In genomic region chr4:1542516-1543320, GRCh38 we compare ENCODE assay signal across 21 cellular contexts.
"Had no signal": no experiment of that assay in that cellular context is flagged by ENCODE, and none has a peak within 500 bp of the region (broad histone marks: within the 10 kb centered on the region; RNA-seq: fewer than 3 reads in every experiment).

No MANE protein-coding gene starts in this region.

- FAIRE-seq: keratinocyte, small intestine had no signal

- H3K36me3 Mint-ChIP-seq: activated CD4-positive, alpha-beta memory T cell treated with anti-CD3 and anti-CD28 coated beads for 36 hours; activated naive CD8-positive, alpha-beta T cell; memory B cell had no signal

- H3K27ac ChIP-seq: cardiac muscle cell, right lobe of liver, suprapubic skin, transverse colon, vagina had no signal

- H3K27me3 Mint-ChIP-seq: activated naive CD8-positive, alpha-beta T cell had no signal

- H3K9me3 Mint-ChIP-seq: activated CD4-positive, alpha-beta memory T cell treated with anti-CD3 and anti-CD28 coated beads for 36 hours; activated T-helper 1 cell treated with anti-CD3 and anti-CD28 coated beads, Interleukin-12 subunit alpha, Interleukin-12 subunit beta, Interleukin-2, Interleukin-4 antibody, amounts not matched to agents 30 ng/mL and 10 ng/mL and 1 ng/mL, durations not matched to agents 14 hours and 24 hours and 36 hours; effector memory CD8-positive, alpha-beta T cell; memory B cell; neural crest cell; stimulated activated naive CD8-positive, alpha-beta T cell treated with anti-CD3 and anti-CD28 coated beads, Interleukin-15, amount 100 ng/mL, for 72 hours had no signal

- H3K4me3 ChIP-seq: cardiac muscle cell, esophagus squamous epithelium, right lobe of liver, suprapubic skin, transverse colon, vagina had no signal

- H3K4me1 ChIP-seq: right lobe of liver, suprapubic skin had no signal

- ATAC-seq: effector memory CD8-positive, alpha-beta T cell; right lobe of liver; stimulated activated naive CD8-positive, alpha-beta T cell treated with anti-CD3 and anti-CD28 coated beads, Interleukin-15, amount 100 ng/mL, for 72 hours had no signal

- H3K4me1 Mint-ChIP-seq: memory B cell, neural crest cell had no signal

- H3K27me3 ChIP-seq: cardiac muscle cell, right lobe of liver, vagina had no signal

- DNase-seq: activated CD4-positive, alpha-beta memory T cell treated with anti-CD3 and anti-CD28 coated beads for 36 hours; activated T-cell treated with anti-CD3 and anti-CD28 coated beads for 4 hours; amniotic stem cell; effector memory CD8-positive, alpha-beta T cell; esophagus squamous epithelium; hypothalamus; small intestine; stimulated activated CD4-positive, alpha-beta T cell treated with anti-CD3 and anti-CD28 coated beads, Interleukin-15, amount 100 ng/mL, for 24 hours; stimulated activated CD4-positive, alpha-beta T cell treated with anti-CD3 and anti-CD28 coated beads, Interleukin-2, amount 100 ng/mL, for 48 hours; stimulated activated naive CD8-positive, alpha-beta T cell treated with anti-CD3 and anti-CD28 coated beads, Interleukin-15, amount 100 ng/mL, for 72 hours; transverse colon had no signal

- H3K36me3 ChIP-seq: cardiac muscle cell, esophagus squamous epithelium, right lobe of liver, suprapubic skin, transverse colon, vagina had no signal

- H3K4me3 Mint-ChIP-seq: activated CD4-positive, alpha-beta memory T cell treated with anti-CD3 and anti-CD28 coated beads for 36 hours; activated naive CD8-positive, alpha-beta T cell; activated T-helper 1 cell treated with anti-CD3 and anti-CD28 coated beads, Interleukin-12 subunit alpha, Interleukin-12 subunit beta, Interleukin-2, Interleukin-4 antibody, amounts not matched to agents 30 ng/mL and 10 ng/mL and 1 ng/mL, durations not matched to agents 14 hours and 24 hours and 36 hours; effector memory CD8-positive, alpha-beta T cell; memory B cell; neural crest cell; stimulated activated naive CD8-positive, alpha-beta T cell treated with anti-CD3 and anti-CD28 coated beads, Interleukin-15, amount 100 ng/mL, for 72 hours had no signal

- H3K27ac Mint-ChIP-seq: activated CD4-positive, alpha-beta memory T cell treated with anti-CD3 and anti-CD28 coated beads for 36 hours; activated naive CD8-positive, alpha-beta T cell; activated T-helper 1 cell treated with anti-CD3 and anti-CD28 coated beads, Interleukin-12 subunit alpha, Interleukin-12 subunit beta, Interleukin-2, Interleukin-4 antibody, amounts not matched to agents 30 ng/mL and 10 ng/mL and 1 ng/mL, durations not matched to agents 14 hours and 24 hours and 36 hours; memory B cell; progenitor cell of endocrine pancreas; stimulated activated naive CD8-positive, alpha-beta T cell treated with anti-CD3 and anti-CD28 coated beads, Interleukin-15, amount 100 ng/mL, for 72 hours had no signal

- H3K9me3 ChIP-seq: esophagus squamous epithelium, right lobe of liver, suprapubic skin, transverse colon, vagina had no signal
